Comparison of ENCODE assay signal across 9 cellular contexts in genomic region chr1:112905420-112906154, GRCh38. TPM values are rescaled to one million over a fixed set of nuclear protein-coding genes. Genes with fewer than 3 reads are reported as not detected.
DNase-seq lines count a peak whose midpoint lies in the region; ATAC-seq, FAIRE-seq and TF ChIP-seq lines count a peak whose summit lies in the region.
"Had no signal": no experiment of that assay in that cellular context is flagged by ENCODE, and none has a peak within 500 bp of the region (broad histone marks: within the 10 kb centered on the region; RNA-seq: fewer than 3 reads in every experiment).

No MANE protein-coding gene starts in this region.

- no peaks in the 10 kb centered on the region for H3K79me2 ChIP-seq in H9 (ENCODE audit: insufficient read depth, low read length)

- no peak overlapping the region for H4K8ac ChIP-seq in H9 (replicated peaks; ENCODE audit: insufficient read length, low read depth, low read length)

- no peaks in the 10 kb centered on the region for H3K79me1 ChIP-seq in H9 (ENCODE audit: insufficient read depth, low read depth, low read length, poor library complexity, severe bottlenecking)

- H2BK120ac ChIP-seq in H9 (ENCODE audit: low read depth, low read length, poor library complexity, severe bottlenecking): no peak overlapping the region

- H2BK20ac ChIP-seq in H9 (ENCODE audit: low read depth, low read length, poor library complexity, severe bottlenecking): no peak overlapping the region

- H3K27me3 Mint-ChIP-seq in H9 (ENCODE audit: low read depth): no peaks in the 10 kb centered on the region

- H3K4me2 ChIP-seq in H9 (ENCODE audit: insufficient read depth, insufficient read length, low read length): no peak overlapping the region

- H3K14ac ChIP-seq in H9 (ENCODE audit: insufficient read depth, low read length): no peak overlapping the region

- peaks cover 2% of the 10 kb centered on the region for H4K20me1 ChIP-seq in H9 (ENCODE audit: control insufficient read depth, insufficient read depth, insufficient read length)

- TF ChIP-seq CTCF in H9 (conservative IDR thresholded peaks at IDR 0.05) (no peak), RWPE1 (conservative IDR thresholded peaks at IDR 0.05; ENCODE audit: low read depth) (no peak), fibroblast of mammary gland (conservative IDR thresholded peaks at IDR 0.05; ENCODE audit: control insufficient read depth, insufficient read depth, low read depth, low read length) (no peak), pancreas (IDR thresholded peaks at IDR 0.05) (no peak)

- CTCF ChIA-PET in RWPE1 (lab: Yijun Ruan, JAX): interaction anchor here (0.6 kb wide), 2 partner anchors 168 to 1913 kb away, joined by 3 to 5 read pairs; no protein-coding TSS in a partner anchor

- no peak overlapping the region for H3K9ac ChIP-seq in H9 (ENCODE audit: extremely low read depth, insufficient read length, low read length)

- H3K27me3 ChIP-seq in H9 (ENCODE audit: insufficient read depth, low read length) (no peaks in the 10 kb centered on the region), pancreas (no peaks in the 10 kb centered on the region)

- no peak overlapping the region for H2BK5ac ChIP-seq in H9 (ENCODE audit: insufficient read length, low read length)

- peak; percentile 82 to 90 (median 86) for ATAC-seq in pancreas
- no peak for ATAC-seq in HG03342 (IDR thresholded peaks at IDR 0.05; ENCODE audit: unreplicated experiment)
- ATAC-seq in GM19023 (IDR thresholded peaks at IDR 0.05; ENCODE audit: unreplicated experiment): no peak
- no peak for ATAC-seq in GM21367 (IDR thresholded peaks at IDR 0.05; ENCODE audit: unreplicated experiment)

- POLR2A ChIA-PET in RWPE1 (lab: Yijun Ruan, JAX; ENCODE audit: low non-redundant PET): interaction anchor here (0.6 to 1.0 kb wide), 2 partner anchors 31 to 48 kb away, joined by 3 to 4 read pairs; no protein-coding TSS in a partner anchor

- no peak overlapping the region for H3K4me3 ChIP-seq in fibroblast of mammary gland (ENCODE audit: control insufficient read depth, low read depth, low read length)
- H3K4me3 ChIP-seq in pancreas: no peak overlapping the region

- H3T11ph ChIP-seq in H9 (ENCODE audit: low read length): no peak overlapping the region

- H4K5ac ChIP-seq in H9 (ENCODE audit: insufficient read length, low read depth, low read length): no peak overlapping the region

- no peaks in the 10 kb centered on the region for H3K36me3 ChIP-seq in pancreas

- peaks cover 11% of the 10 kb centered on the region for H3K4me1 ChIP-seq in H9 (ENCODE audit: insufficient read depth, low read length)
- peaks cover 0 to 12% (median 9%) of the 10 kb centered on the region in 3 donors for H3K4me1 ChIP-seq in pancreas

- no peaks in the 10 kb centered on the region for H3K23me2 ChIP-seq in H9 (ENCODE audit: insufficient read length, low read depth, low read length, poor library complexity, severe bottlenecking)

- intact Hi-C loops in pancreas (cut with DNase I): no loop called here

- no peak overlapping the region for H2BK15ac ChIP-seq in H9 (ENCODE audit: low read depth, low read length)

- no CpG with 5 or more reads among the region's 8 CpGs for whole genome bisulfite sequencing in H9 (ENCODE audit: extremely low coverage, insufficient read length, low lambda C conversion rate)
- WGBS in pancreas, 2 donors: 53 to 62% methylated on average over 8 of the region's 8 CpGs

- H3K36me3 Mint-ChIP-seq in H9 (ENCODE audit: insufficient read depth in 1 of 3, low read depth in 3 of 3): peaks cover 0 to 17% (median 13%) of the 10 kb centered on the region in 3 experiments; a peak in 5 of 7 replicates

- no peak overlapping the region for H2AFZ ChIP-seq in H9 (ENCODE audit: low read length)

- H2AK5ac ChIP-seq in H9 (ENCODE audit: insufficient read length, low read length): no peak overlapping the region

- no peak overlapping the region for H3K23ac ChIP-seq in H9 (ENCODE audit: insufficient read length, low read depth, low read length)

- no peaks in the 10 kb centered on the region for H3K9me3 ChIP-seq in H9 (ENCODE audit: control insufficient read depth, low read depth, low read length)
- H3K9me3 ChIP-seq in pancreas: no peaks in the 10 kb centered on the region

- peak overlapping the region; percentile 87 to 95 (median 93) for H3K27ac Mint-ChIP-seq in H9

- H3K4ac ChIP-seq in H9 (ENCODE audit: low read depth, low read length): no peak overlapping the region

- no peak for FAIRE-seq in pancreas (lab: Jason Lieb, UNC)
- FAIRE-seq: endometrium had no signal

- DNase-seq in H9: no peak
- no peak for DNase-seq in RWPE1 (ENCODE audit: low spot score)
- DNase-seq in fibroblast of mammary gland (ENCODE audit: low read depth): peak; percentile 28
- DNase-seq in pancreas: peak in 4 of 6 donors; percentile 19 to 32 (median 26)
- no peak for DNase-seq in SHP77 (lab: John Stamatoyannopoulos, UW)

- no peak overlapping the region for H3K18ac ChIP-seq in H9 (ENCODE audit: insufficient read length, low read depth, low read length)

- no peak overlapping the region for H2BK12ac ChIP-seq in H9 (ENCODE audit: insufficient read length, low read depth, low read length)

- no peak overlapping the region for H3K56ac ChIP-seq in H9 (ENCODE audit: insufficient read length, low read depth, low read length)

- H3K27ac ChIP-seq in H9 (ENCODE audit: insufficient read length, low read depth, low read length) (peak overlapping the region; percentile 37), RWPE1 (peak overlapping the region; percentile 65; the same call in 1 of the 2 replicates), pancreas (peak overlapping the region in 1 of 4 donors; percentile 37)

- no peak overlapping the region for H4K91ac ChIP-seq in H9 (ENCODE audit: insufficient read length, low read depth, low read length)

- H3K9me3 Mint-ChIP-seq in H9: peaks cover 0 to 1% of the 10 kb centered on the region in 2 experiments; a peak in 1 of 5 replicates

- peaks cover 56 to 60% of the 10 kb centered on the region in 2 experiments for H3K4me1 Mint-ChIP-seq in H9

- peak overlapping the region in 1 of 2 experiments; percentile 62; a peak in 4 of 5 replicates for H3K4me3 Mint-ChIP-seq in H9

RNA-seq across cellular contexts. Expression of gene SLC16A1, which starts 50.4 kb away (rescaled TPM):
- total RNA-seq in H9 (2021) (379 and 381 TPM in 2 replicates), pancreas (1 to 10 TPM; 1.0 to 5.2 (median 3.6) TPM)
- under 1 TPM; 0.42 to 0.68 TPM for polyA plus RNA-seq in pancreas

Comparison
In these comparisons a context has a peak if more than half of its experiments do, and no peak if none do; other contexts are left out.
1. DNase-seq: peak in fibroblast of mammary gland (single experiment) and pancreas (4 of 6); none in H9 (single experiment), RWPE1 (single experiment) and SHP77 (0 of 2).
2. ATAC-seq: peak in pancreas (4 of 4); none in HG03342 (single experiment), GM19023 (single experiment) and GM21367 (single experiment).
3. RNA of gene SLC16A1, which starts 50.4 kb away (total RNA-seq): 379 to 381 TPM in H9; 1.0 to 5.2 TPM in pancreas; every median in the first group is over 10 times any median in the second.